In genomic region chrX:139932901-139933796, GRCh38 we compare ENCODE assay signal across 8 cellular contexts. TPM values are rescaled to one million over a fixed set of nuclear protein-coding genes. Genes with fewer than 3 reads are reported as not detected.
DNase-seq lines count a peak whose midpoint lies in the region; ATAC-seq and TF ChIP-seq lines count a peak whose summit lies in the region.

ATP11C (minus strand) TSS chrX:139933053; CDS start chrX:139932042, 1,011 bp downstream.

- TF ChIP-seq EP300 in Ishikawa (IDR thresholded peaks at IDR 0.05; ENCODE audit: borderline replicate concordance), result no peak

- H3K9me3 ChIP-seq in thoracic aorta, result no peaks in the 10 kb centered on the region

- H3K27ac Mint-ChIP-seq in osteocyte (ENCODE audit: unreplicated experiment), result peak within 1 kb of the TSS; percentile 83

- TF ChIP-seq CTCF in osteocyte (IDR thresholded peaks at IDR 0.05) (no peak), thoracic aorta (IDR thresholded peaks at IDR 0.05) (no peak)

- peak within 1 kb of the TSS; percentile 87 for H3K4me3 ChIP-seq in thoracic aorta

- H3K36me3 Mint-ChIP-seq in osteocyte (ENCODE audit: unreplicated experiment), result no peaks in the 10 kb centered on the region

- no peaks in the 10 kb centered on the region for H3K27me3 ChIP-seq in thoracic aorta (replicated peaks; ENCODE audit: insufficient read depth)

- in situ Hi-C loops in SK-MEL-5 (cut with HindIII; ENCODE audit: low pct_unique_long_range_greater_than_20kb, low sequenced_read_pairs), result no loop called here

- peaks cover 0 to 16% of the 10 kb centered on the region in 2 donors for H3K4me1 ChIP-seq in thoracic aorta (ENCODE audit: control insufficient read depth in 1 of 2, low read depth in 2 of 2)

- DNase-seq in DMS79 treated with DMSO at 0.1 percent for 48 hours (lab: John Stamatoyannopoulos, UW) (peak; percentile 39), SK-MEL-5 (ENCODE audit: low read depth, low spot score) (peak; percentile 83), glomerular visceral epithelial cell (ENCODE audit: extremely low spot score) (peak; percentile 86), osteocyte (ENCODE audit: extremely low spot score, unreplicated experiment) (peak; percentile 93), thoracic aorta (ENCODE audit: low spot score) (peak; percentile 19)
- peak; percentile 82 for DNase-seq in activated naive CD4-positive, alpha-beta T cell treated with anti-CD3 and anti-CD28 coated beads, Interleukin-2, amount 50 U/mL, for 16 hours

- peak within 1 kb of the TSS; percentile 81 for H3K4me3 Mint-ChIP-seq in osteocyte (ENCODE audit: unreplicated experiment)

- no peaks in the 10 kb centered on the region for H3K27me3 Mint-ChIP-seq in osteocyte (ENCODE audit: unreplicated experiment)

- ATAC-seq in GM21528 (IDR thresholded peaks at IDR 0.05; ENCODE audit: low FRiP score, unreplicated experiment) (peak; percentile 83), thoracic aorta (ENCODE audit: insufficient number of reproducible peaks, low FRiP score, low read depth) (peak; percentile 87)

- peaks cover 6% of the 10 kb centered on the region for H3K9me3 Mint-ChIP-seq in osteocyte (ENCODE audit: unreplicated experiment)

- peaks cover 25% of the 10 kb centered on the region for H3K4me1 Mint-ChIP-seq in osteocyte (ENCODE audit: unreplicated experiment)

- peak within 1 kb of the TSS; percentile 93 to 96 for H3K27ac ChIP-seq in thoracic aorta

- 0 out of 2 replicates have a peak, but pooled peaks have one; percentile 16 for TF ChIP-seq RAD21 in Ishikawa (IDR thresholded peaks at IDR 0.05; ENCODE audit: low read depth)

- no peaks in the 10 kb centered on the region for H3K36me3 ChIP-seq in thoracic aorta

TF ChIP-seq in Ishikawa, 13 proteins besides CTCF, POLR2A, EP300 and RAD21:
- TF ChIP-seq REST (IDR thresholded peaks at IDR 0.05; ENCODE audit: low read depth), result no peak
- TF ChIP-seq CEBPB (IDR thresholded peaks at IDR 0.05), result no peak
- no peak for TF ChIP-seq YY1 (IDR thresholded peaks at IDR 0.05; ENCODE audit: low read depth)
- TF ChIP-seq MAX (IDR thresholded peaks at IDR 0.05), result peak; percentile 56

RNA-seq across cellular contexts. Expression of gene ATP11C, which starts in this region (rescaled TPM):
- 33.4 and 34.1 TPM in 2 replicates for total RNA-seq in SK-MEL-5 (2014; rRNA removed; shearing (Covaris generic))
- polyA plus RNA-seq in SK-MEL-5 (2015; cell fraction: cytosol; rRNA removed), result 15.5 and 23.2 TPM in 2 replicates
- 23.1 and 24.6 TPM in 2 replicates for polyA plus RNA-seq in SK-MEL-5 (2015; cell fraction: nucleus; rRNA removed)
- total RNA-seq in osteocyte (24.1 and 26.2 TPM in 2 replicates), thoracic aorta (10 to 100 TPM; 26.7 to 62.4 TPM)

Comparison
In these comparisons a context has a peak if more than half of its experiments do, and no peak if none do; other contexts are left out.
1. Peak in every context shown above with its lines: DNase-seq, ATAC-seq, H3K4me3 ChIP-seq and H3K27ac ChIP-seq.
2. DNase-seq: peak in every context shown above with its lines; median percentile 93 in osteocyte; 86 in glomerular visceral epithelial cell; 83 in SK-MEL-5; 82 in activated naive CD4-positive, alpha-beta T cell treated with anti-CD3 and anti-CD28 coated beads, Interleukin-2, amount 50 U/mL, for 16 hours; 39 in DMS79 treated with DMSO at 0.1 percent for 48 hours; 19 in thoracic aorta.